Comparison of ENCODE assay signal across 1 cellular context in the genomic region with DNA sequence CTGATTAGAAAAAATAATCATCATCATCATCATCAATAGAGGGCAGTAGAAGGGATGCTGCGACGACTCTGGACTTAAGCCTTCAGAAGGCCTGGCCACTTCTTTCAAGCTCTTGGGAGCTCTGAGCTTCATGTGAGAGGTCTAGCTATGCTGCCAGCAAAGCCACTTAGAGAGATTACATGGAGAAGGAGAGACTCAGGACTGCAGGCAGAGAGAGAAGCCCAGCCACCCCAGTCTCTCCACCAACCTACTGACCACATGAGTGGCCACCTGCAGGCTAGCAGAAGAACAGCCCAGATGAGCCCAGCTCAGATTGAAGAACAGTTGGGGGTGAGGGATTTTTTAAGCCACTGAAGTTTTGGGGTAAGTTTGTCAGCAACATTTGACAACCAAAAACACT.
TF ChIP-seq lines count a peak whose summit lies in the region.

No MANE protein-coding gene starts in this region.

TF ChIP-seq in endothelial cell of umbilical vein, 7 proteins besides CTCF, POLR2A, EP300 and RAD21:
- TF ChIP-seq, protein P1, sequence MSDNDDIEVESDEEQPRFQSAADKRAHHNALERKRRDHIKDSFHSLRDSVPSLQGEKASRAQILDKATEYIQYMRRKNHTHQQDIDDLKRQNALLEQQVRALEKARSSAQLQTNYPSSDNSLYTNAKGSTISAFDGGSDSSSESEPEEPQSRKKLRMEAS (IDR thresholded peaks at IDR 0.05; ENCODE audit: insufficient read depth, insufficient read length), result no peak
- TF ChIP-seq MYC (IDR thresholded peaks at IDR 0.05; ENCODE audit: low read depth, low read length), result no peak
- TF ChIP-seq EZH2 (IDR thresholded peaks at IDR 0.05; ENCODE audit: borderline replicate concordance, low read depth, low read length, severe bottlenecking), result no peak
- no peak for TF ChIP-seq GATA2 (IDR thresholded peaks at IDR 0.05; ENCODE audit: insufficient read depth, insufficient read length, low read depth, low read length)
- TF ChIP-seq FOS (IDR thresholded peaks at IDR 0.05; ENCODE audit: borderline replicate concordance, insufficient read depth, low read length), result no peak
- TF ChIP-seq JUN (IDR thresholded peaks at IDR 0.05; ENCODE audit: borderline replicate concordance, insufficient read depth, insufficient read length, low read depth), result no peak
TF ChIP-seq in endothelial cell of umbilical vein: peak in this region for 0.
